8 cellular contexts compared by ENCODE assay signal in genomic region chr15:40421246-40422157, GRCh38. TPM values are rescaled to one million over a fixed set of nuclear protein-coding genes. Genes with fewer than 3 reads are reported as not detected.
DNase-seq lines count a peak whose midpoint lies in the region; ATAC-seq and TF ChIP-seq lines count a peak whose summit lies in the region.

No MANE protein-coding gene starts in this region.

- DNase-seq in SK-N-DZ (ENCODE audit: low spot score) (peak; percentile 72), Right ventricle myocardium inferior (ENCODE audit: missing footprints) (peak; percentile 93), prostate gland (ENCODE audit: low spot score) (peak; percentile 70), ureter (ENCODE audit: low spot score) (peak; percentile 83)
- peak; percentile 84 for DNase-seq in activated naive CD4-positive, alpha-beta T cell treated with Interleukin-2 at 50 U/mL for 16 hours

- 10% methylated on average over 31 of the region's 31 CpGs for WGBS in prostate gland

- H3K4me1 ChIP-seq in ACC112 (ENCODE audit: control insufficient read depth, insufficient read depth, low read length, unreplicated experiment) = no peaks in the 10 kb centered on the region
- peaks cover 7% of the 10 kb centered on the region for H3K4me1 ChIP-seq in HUES48 (ENCODE audit: control insufficient read depth, insufficient read depth, low read length)
- peaks cover 15% of the 10 kb centered on the region for H3K4me1 ChIP-seq in prostate gland (replicated peaks)

- H3K27ac ChIP-seq in ACC112 (ENCODE audit: low read depth, low read length) (no peak overlapping the region), HUES48 (ENCODE audit: low read depth, low read length) (no peak overlapping the region), prostate gland (peak overlapping the region; percentile 73 to 77)

- ATAC-seq in GM18505 (IDR thresholded peaks at IDR 0.05; ENCODE audit: unreplicated experiment) (peak; percentile 85), Right ventricle myocardium inferior (peak; percentile 92)

- H3K9ac ChIP-seq in HUES48 (ENCODE audit: low read depth, low read length) = no peak overlapping the region; the same call in 1 of the 2 replicates

- H3K36me3 ChIP-seq in ACC112 (ENCODE audit: insufficient read depth, low read length) (no peaks in the 10 kb centered on the region), HUES48 (ENCODE audit: control insufficient read depth, insufficient read depth, low read length) (peaks cover 23% of the 10 kb centered on the region), prostate gland (peaks cover 0 to 7% of the 10 kb centered on the region in 2 donors)

- H3K4me3 ChIP-seq in ACC112 (ENCODE audit: low read depth, low read length) (peak overlapping the region; percentile 47; the same call in 1 of the 2 replicates), HUES48 (ENCODE audit: low read depth, low read length) (peak overlapping the region; percentile 52; the same call in 1 of the 2 replicates), prostate gland (no peak overlapping the region)

- intact Hi-C loops in Right ventricle myocardium inferior (cut with DNase I) = loop anchor here (1.0 to 2.0 kb wide), 4 partner anchors 55 to 142 kb away; partner anchors contain the start of genes CCDC9B and INAFM2
- intact Hi-C loops in prostate gland (cut with DNase I) = loop anchor here (1.0 to 10.0 kb wide), 2 partner anchors 142 to 377 kb away; no protein-coding TSS in a partner anchor

- no peaks in the 10 kb centered on the region for H3K27me3 ChIP-seq in ACC112 (ENCODE audit: insufficient read depth, low read length)
- peaks cover 8% of the 10 kb centered on the region; the same call in 1 of the 2 replicates for H3K27me3 ChIP-seq in HUES48 (ENCODE audit: control insufficient read depth, insufficient read depth, low read length)
- no peaks in the 10 kb centered on the region for H3K27me3 ChIP-seq in prostate gland (replicated peaks; ENCODE audit: insufficient read depth)

- peak; percentile 24 for TF ChIP-seq POLR2A in GM18505 (IDR thresholded peaks at IDR 0.05; ENCODE audit: borderline replicate concordance, extremely low read depth, insufficient read depth, insufficient read length)
- TF ChIP-seq POLR2A in prostate gland (IDR thresholded peaks at IDR 0.05) = no peak

- H3K79me2 ChIP-seq in ACC112 (ENCODE audit: control insufficient read depth, insufficient read depth, low read length, unreplicated experiment) = no peaks in the 10 kb centered on the region

- no peak overlapping the region for H2AFZ ChIP-seq in ACC112 (ENCODE audit: low read length, unreplicated experiment)

- H3K9me3 ChIP-seq in HUES48 (ENCODE audit: control insufficient read depth, insufficient read depth, low read length) = no peaks in the 10 kb centered on the region
- no peaks in the 10 kb centered on the region for H3K9me3 ChIP-seq in prostate gland

- TF ChIP-seq CTCF in prostate gland (IDR thresholded peaks at IDR 0.05) = peak; percentile 89 to 96 (median 92)

RNA-seq across cellular contexts. Expression of gene IVD, which starts 15.9 kb away (rescaled TPM):
- polyA plus RNA-seq in SK-N-DZ (2014; cell fraction: cytosol; rRNA removed) = 15.4 and 25.4 TPM in 2 replicates
- polyA plus RNA-seq in SK-N-DZ (2014; cell fraction: nucleus; rRNA removed) = 44.9 and 45.8 TPM in 2 replicates
- total RNA-seq in Right ventricle myocardium inferior (88.6 TPM), prostate gland (100 to 1,000 TPM; 112 to 115 TPM), ureter (109 TPM)

RNA-seq across cellular contexts. Expression of gene BAHD1, which starts 19.3 kb away (rescaled TPM):
- 21.6 and 24.7 TPM in 2 replicates for polyA plus RNA-seq in SK-N-DZ (2014; cell fraction: cytosol; rRNA removed)
- polyA plus RNA-seq in SK-N-DZ (2014; cell fraction: nucleus; rRNA removed) = 34.6 and 44.7 TPM in 2 replicates
- total RNA-seq in Right ventricle myocardium inferior = 17.7 TPM
- total RNA-seq in prostate gland = 10 to 100 TPM; 17.0 to 39.4 TPM
- 29.0 TPM for total RNA-seq in ureter

RNA-seq across cellular contexts. Expression of gene KNSTRN, which starts 39.0 kb away (rescaled TPM):
- polyA plus RNA-seq in SK-N-DZ (2014; cell fraction: cytosol; rRNA removed) = 176 and 184 TPM in 2 replicates
- polyA plus RNA-seq in SK-N-DZ (2014; cell fraction: nucleus; rRNA removed) = 115 and 116 TPM in 2 replicates
- total RNA-seq in Right ventricle myocardium inferior (8.5 TPM), prostate gland (10 to 100 TPM; 12.9 to 19.8 TPM), ureter (8.7 TPM)

RNA-seq across cellular contexts. Expression of gene CHST14, which starts 49.3 kb away (rescaled TPM):
- polyA plus RNA-seq in SK-N-DZ (2014; cell fraction: cytosol; rRNA removed) = 16.2 and 18.3 TPM in 2 replicates
- polyA plus RNA-seq in SK-N-DZ (2014; cell fraction: nucleus; rRNA removed) = 5.8 and 7.1 TPM in 2 replicates
- total RNA-seq in Right ventricle myocardium inferior (7.6 TPM), prostate gland (10 to 100 TPM; 14.9 to 22.3 TPM), ureter (18.0 TPM)

Comparison
In these comparisons a context has a peak if more than half of its experiments do, and no peak if none do; other contexts are left out.
1. H3K27ac ChIP-seq: peak in prostate gland (2 of 2); none in ACC112 (single experiment) and HUES48 (single experiment).
2. H3K4me3 ChIP-seq: peak in ACC112 (single experiment) and HUES48 (single experiment); none in prostate gland (0 of 2).
3. Peak in every context shown above with its lines, with median percentiles within 50 percentile points of each other: DNase-seq.